In genomic region chr18:23227729-23228075, GRCh38 we compare ENCODE assay signal across 12 cellular contexts.
DNase-seq lines count a peak whose midpoint lies in the region; ATAC-seq lines count a peak whose summit lies in the region.
"Had no signal": no experiment of that assay in that cellular context is flagged by ENCODE, and none has a peak within 500 bp of the region (broad histone marks: within the 10 kb centered on the region; RNA-seq: fewer than 3 reads in every experiment).

No MANE protein-coding gene starts in this region.

- H3K36me3 ChIP-seq in ACC112 (ENCODE audit: insufficient read depth, low read length) (no peaks in the 10 kb centered on the region), Karpas-422 (ENCODE audit: insufficient read depth, low read length) (no peaks in the 10 kb centered on the region), mesenchymal stem cell (ENCODE audit: control insufficient read depth in 1 of 2, insufficient read depth in 2 of 2, low read depth in 1 of 2, low read length in 2 of 2) (peaks cover 7 to 8% of the 10 kb centered on the region in 2 experiments)

- WGBS in mesenchymal stem cell: 96% methylated on average over 1 of the region's 2 CpGs

- no peak overlapping the region for H2BK120ac ChIP-seq in mesenchymal stem cell (ENCODE audit: low read depth, low read length)

- no peaks in the 10 kb centered on the region for H3K9me3 Mint-ChIP-seq in activated T-helper 17 cell treated with anti-CD3 and anti-CD28 coated beads, Interleukin-2, amount 50 U/mL, for 72 hours
- H3K9me3 Mint-ChIP-seq: dendritic cell treated with granulocyte-macrophage colony-stimulating factor and Interleukin-4, amounts not matched to agents 40 ng/mL and 50 ng/mL, for 4 days had no signal

- H3K27ac ChIP-seq in ACC112 (ENCODE audit: low read depth, low read length): peak overlapping the region; percentile 94
- peak overlapping the region; percentile 99 for H3K27ac ChIP-seq in Karpas-422 (ENCODE audit: low read length)
- peak overlapping the region; percentile 81 for H3K27ac ChIP-seq in mesenchymal stem cell (ENCODE audit: low read length, poor library complexity, severe bottlenecking)

- peaks cover 2% of the 10 kb centered on the region for H3K79me1 ChIP-seq in mesenchymal stem cell (replicated peaks; ENCODE audit: low read length, poor library complexity, severe bottlenecking)

- no peak overlapping the region for H2BK5ac ChIP-seq in mesenchymal stem cell (ENCODE audit: low read depth, low read length, poor library complexity, severe bottlenecking)

- H3K9me3 ChIP-seq in Karpas-422 (ENCODE audit: low read length): no peaks in the 10 kb centered on the region
- no peaks in the 10 kb centered on the region for H3K9me3 ChIP-seq in mesenchymal stem cell (ENCODE audit: control insufficient read depth, low read length)

- no peaks in the 10 kb centered on the region for H3K27me3 ChIP-seq in ACC112 (ENCODE audit: insufficient read depth, low read length)
- H3K27me3 ChIP-seq in Karpas-422 (ENCODE audit: low read length): no peaks in the 10 kb centered on the region
- H3K27me3 ChIP-seq in mesenchymal stem cell (ENCODE audit: control insufficient read depth in 1 of 2, insufficient read depth in 1 of 2, low read length in 2 of 2): no peaks in the 10 kb centered on the region

- H3K4me2 ChIP-seq in Karpas-422 (ENCODE audit: low read depth, low read length, poor library complexity, severe bottlenecking) (peak overlapping the region; percentile 71), mesenchymal stem cell (ENCODE audit: low read length, poor library complexity, severe bottlenecking) (no peak overlapping the region)

- no peak overlapping the region for H4K8ac ChIP-seq in mesenchymal stem cell (ENCODE audit: low read length)

- H3K9ac ChIP-seq in Karpas-422 (ENCODE audit: low read length) (peak overlapping the region; percentile 66), mesenchymal stem cell (ENCODE audit: low read length) (peak overlapping the region; percentile 72)

- H2BK12ac ChIP-seq in mesenchymal stem cell (ENCODE audit: low read length in 2 of 2): peak overlapping the region; percentile 64 to 93

- no peak overlapping the region for H3K4me3 ChIP-seq in ACC112 (ENCODE audit: low read depth, low read length)
- peak overlapping the region; percentile 34 for H3K4me3 ChIP-seq in Karpas-422 (ENCODE audit: low read length)
- H3K4me3 ChIP-seq in mesenchymal stem cell (ENCODE audit: insufficient read depth in 1 of 2, low read depth in 1 of 2, low read length in 2 of 2): no peak overlapping the region

- no peak overlapping the region for H3K4me3 Mint-ChIP-seq in activated T-helper 17 cell treated with anti-CD3 and anti-CD28 coated beads, Interleukin-2, amount 50 U/mL, for 72 hours
- H3K4me3 Mint-ChIP-seq: dendritic cell treated with granulocyte-macrophage colony-stimulating factor and Interleukin-4, amounts not matched to agents 40 ng/mL and 50 ng/mL, for 4 days had no signal

- no peak overlapping the region for H3K14ac ChIP-seq in mesenchymal stem cell (ENCODE audit: low read length in 2 of 2)

- H3K4ac ChIP-seq in mesenchymal stem cell (ENCODE audit: low read depth in 1 of 2, low read length in 2 of 2): peak overlapping the region in 1 of 2 experiments; percentile 9

- H3K23ac ChIP-seq in mesenchymal stem cell (ENCODE audit: low read length in 2 of 2): no peak overlapping the region

- H3K79me2 ChIP-seq in ACC112 (ENCODE audit: control insufficient read depth, insufficient read depth, low read length, unreplicated experiment): no peaks in the 10 kb centered on the region
- no peaks in the 10 kb centered on the region for H3K79me2 ChIP-seq in Karpas-422 (ENCODE audit: low read length)

- peaks cover 22% of the 10 kb centered on the region for H3K4me1 Mint-ChIP-seq in activated T-helper 17 cell treated with anti-CD3 and anti-CD28 coated beads, Interleukin-2, amount 50 U/mL, for 72 hours

- H3K9me2 ChIP-seq in Karpas-422 (replicated peaks; ENCODE audit: insufficient read depth, low read length): no peaks in the 10 kb centered on the region

- ATAC-seq in activated T-helper 17 cell treated with anti-CD3 and anti-CD28 coated beads, Interleukin-2, amount 50 U/mL, for 72 hours (replicated peaks): no peak
- ATAC-seq in HG03469 (IDR thresholded peaks at IDR 0.05; ENCODE audit: unreplicated experiment): no peak
- ATAC-seq in esophagus mucosa: no peak
- ATAC-seq in GM21528 (IDR thresholded peaks at IDR 0.05; ENCODE audit: low FRiP score, unreplicated experiment): no peak
- ATAC-seq: HCT116 had no signal

- H2AFZ ChIP-seq in ACC112 (ENCODE audit: low read length, unreplicated experiment) (no peak overlapping the region), Karpas-422 (ENCODE audit: low read length) (no peak overlapping the region), mesenchymal stem cell (ENCODE audit: low read depth, low read length) (no peak overlapping the region)

- H3K27ac Mint-ChIP-seq in activated T-helper 17 cell treated with anti-CD3 and anti-CD28 coated beads, Interleukin-2, amount 50 U/mL, for 72 hours: peak overlapping the region; percentile 83
- H3K27ac Mint-ChIP-seq: dendritic cell treated with granulocyte-macrophage colony-stimulating factor and Interleukin-4, amounts not matched to agents 40 ng/mL and 50 ng/mL, for 4 days had no signal

- no peak overlapping the region for H4K91ac ChIP-seq in mesenchymal stem cell (ENCODE audit: low read length)

- H3K4me1 ChIP-seq in ACC112 (ENCODE audit: control insufficient read depth, insufficient read depth, low read length, unreplicated experiment) (peaks cover 73% of the 10 kb centered on the region), Karpas-422 (ENCODE audit: low read length) (peaks cover 91% of the 10 kb centered on the region), mesenchymal stem cell (ENCODE audit: control insufficient read depth, insufficient read depth, low read depth, low read length) (peaks cover 19% of the 10 kb centered on the region)

- no peaks in the 10 kb centered on the region for H3K27me3 Mint-ChIP-seq in activated T-helper 17 cell treated with anti-CD3 and anti-CD28 coated beads, Interleukin-2, amount 50 U/mL, for 72 hours

- no peaks in the 10 kb centered on the region for H4K20me1 ChIP-seq in Karpas-422 (ENCODE audit: insufficient read depth, low read depth, low read length)

- no peak overlapping the region for H3K18ac ChIP-seq in mesenchymal stem cell (ENCODE audit: low read depth in 1 of 2, low read length in 2 of 2)

- H3K36me3 Mint-ChIP-seq in activated T-helper 17 cell treated with anti-CD3 and anti-CD28 coated beads, Interleukin-2, amount 50 U/mL, for 72 hours (ENCODE audit: low read depth): no peaks in the 10 kb centered on the region

- no peak for DNase-seq in Karpas-422
- no peak for DNase-seq in mesenchymal stem cell
- no peak for DNase-seq in ecto neural progenitor cell (ENCODE audit: low spot score)
- DNase-seq: activated CD8-positive, alpha-beta memory T cell treated with anti-CD3 and anti-CD28 coated beads, Interleukin-2, amount 50 U/mL, for 48 hours; stimulated activated CD4-positive, alpha-beta T cell treated with anti-CD3 and anti-CD28 coated beads, Interleukin-2, amount 100 ng/mL, for 24 hours had no signal

- H2BK15ac ChIP-seq in mesenchymal stem cell (ENCODE audit: low read depth, poor library complexity, severe bottlenecking): no peak overlapping the region

- H2AK5ac ChIP-seq in mesenchymal stem cell (ENCODE audit: low read length, severe bottlenecking): no peak overlapping the region
